In genomic region chr20:43457640-43458421, GRCh38 we compare ENCODE assay signal across 8 cellular contexts. TPM values are rescaled to one million over a fixed set of nuclear protein-coding genes. Genes with fewer than 3 reads are reported as not detected.
DNase-seq lines count a peak whose midpoint lies in the region; ATAC-seq and TF ChIP-seq lines count a peak whose summit lies in the region.

SRSF6 (plus strand) TSS chr20:43457896; CDS start chr20:43458034, 138 bp downstream.

- H3K4me3 Mint-ChIP-seq in activated B cell treated with CpG ODN at 0.5 μM for 24 hours: peak within 1 kb of the TSS; percentile 95

- H3K27me3 Mint-ChIP-seq in activated B cell treated with CpG ODN at 0.5 μM for 24 hours: peaks cover 5% of the 10 kb centered on the region

- no peaks in the 10 kb centered on the region; the same call in 1 of the 2 replicates for H3K9me3 ChIP-seq in AG04450 (ENCODE audit: control insufficient read depth, insufficient read depth, low read length)

- no peak for TF ChIP-seq CTCF in AG04450 (IDR thresholded peaks at IDR 0.05; ENCODE audit: low read depth, low read length)
- TF ChIP-seq CTCF in activated B cell treated with CpG ODN at 0.5 μM for 24 hours (IDR thresholded peaks at IDR 0.05): no peak
- no peak for TF ChIP-seq CTCF in cardiac fibroblast (IDR thresholded peaks at IDR 0.05; ENCODE audit: low read depth, low read length)

- peak; percentile 60 for ATAC-seq in GM18870 (IDR thresholded peaks at IDR 0.05; ENCODE audit: unreplicated experiment)
- ATAC-seq in HG03108 (IDR thresholded peaks at IDR 0.05; ENCODE audit: unreplicated experiment): peak; percentile 78
- ATAC-seq in activated B cell treated with CpG ODN at 0.5 μM for 24 hours (ENCODE audit: low read depth): peak; percentile 84

- peak within 1 kb of the TSS; percentile 98 for H3K27ac Mint-ChIP-seq in activated B cell treated with CpG ODN at 0.5 μM for 24 hours

- H3K27me3 ChIP-seq in AG04450 (ENCODE audit: control insufficient read depth, insufficient read depth, low read length): peaks cover 7% of the 10 kb centered on the region

- POLR2A ChIA-PET in AG04450 (lab: Yijun Ruan, JAX) (interaction anchor here (0.5 to 2.6 kb wide), 22 partner anchors 8 to 1835 kb away, joined by 3 to 31 read pairs (median 4); partner anchors contain the start of genes IFT52 and L3MBTL1), activated B cell treated with CpG ODN at 0.5 μM for 24 hours (lab: Charles Lee) (interaction anchor here (0.5 to 3.7 kb wide), 29 partner anchors 9 to 1905 kb away, joined by 3 to 44 read pairs (median 5); partner anchors contain the start of genes IFT52, OSER1, SYS1 and TTPAL)

- peak within 1 kb of the TSS; percentile 99 for H3K27ac ChIP-seq in AG04450 (ENCODE audit: low read depth, low read length)

- peak; percentile 70 for DNase-seq in AG04450 (ENCODE audit: low read depth, low spot score)
- peak; percentile 82 for DNase-seq in NCI-H2196 treated with DMSO at 0.1 percent for 48 hours (lab: John Stamatoyannopoulos, UW; ENCODE audit: unreplicated experiment)
- peak; percentile 96 for DNase-seq in activated B cell treated with CpG ODN at 0.5 μM for 24 hours
- peak; percentile 93 for DNase-seq in cardiac fibroblast (ENCODE audit: low read depth in 2 of 2)
- DNase-seq in iris pigment epithelial cell (ENCODE audit: low read depth): peak; percentile 90
- DNase-seq in stimulated activated CD4-positive, alpha-beta T cell treated with anti-CD3 and anti-CD28 coated beads, Interleukin-12 subunit alpha, Interleukin-12 subunit beta, amount 100 ng/mL, for 24 hours (ENCODE audit: low read depth in 2 of 2): peak; percentile 88 to 90

- H3K4me1 Mint-ChIP-seq in activated B cell treated with CpG ODN at 0.5 μM for 24 hours: peaks cover 33% of the 10 kb centered on the region

- intact Hi-C loops in activated B cell treated with CpG ODN at 0.5 μM for 24 hours (cut with micrococcal nuclease): loop anchor here (1.0 to 5.0 kb wide), 8 partner anchors 56 to 1429 kb away; partner anchors contain the start of genes FITM2, IFT52, MYBL2 and OSER1

- peak within 1 kb of the TSS; percentile 86 for H3K4me3 ChIP-seq in AG04450 (ENCODE audit: low read depth, low read length)
- H3K4me3 ChIP-seq in cardiac fibroblast (replicated peaks in 1 of 2; ENCODE audit: low read depth in 2 of 2, low read length in 2 of 2): peak within 1 kb of the TSS; percentile 87 to 95

- CTCF ChIA-PET in AG04450 (lab: Charles Lee) (interaction anchor here (1.0 to 1.8 kb wide), 3 partner anchors 9 to 634 kb away, joined by 3 to 7 read pairs (median 4); no protein-coding TSS in a partner anchor), activated B cell treated with CpG ODN at 0.5 μM for 24 hours (lab: Charles Lee) (interaction anchor here (1.0 kb wide), 2 partner anchors 231 to 234 kb away, joined by 3 to 4 read pairs; no protein-coding TSS in a partner anchor)

- no peaks in the 10 kb centered on the region for H3K9me3 Mint-ChIP-seq in activated B cell treated with CpG ODN at 0.5 μM for 24 hours

- peaks cover 46% of the 10 kb centered on the region for H3K36me3 Mint-ChIP-seq in activated B cell treated with CpG ODN at 0.5 μM for 24 hours (ENCODE audit: low read depth)

RNA-seq across cellular contexts. Expression of gene SRSF6, which starts in this region (rescaled TPM):
- 146 and 177 TPM in 2 replicates for polyA plus RNA-seq in AG04450 (2011; rRNA removed)
- polyA minus RNA-seq in AG04450 (2011; rRNA and poly(A)+ RNA removed): 95.0 and 105 TPM in 2 replicates
- total RNA-seq in activated B cell treated with CpG ODN at 0.5 μM for 24 hours: 172 and 192 TPM in 2 replicates

Comparison
In these comparisons a context has a peak if more than half of its experiments do, and no peak if none do; other contexts are left out.
1. Peak in every context shown above with its lines: DNase-seq, ATAC-seq, H3K4me3 ChIP-seq and H3K27ac ChIP-seq.